Comparison of ENCODE assay signal across 5 cellular contexts in genomic region chr2:85323988-85324367, GRCh38. TPM values are rescaled to one million over a fixed set of nuclear protein-coding genes. Genes with fewer than 3 reads are reported as not detected.
A peak's percentile ranks its signal among the peaks of the same experiment; 100 is the strongest.
DNase-seq lines count a peak whose midpoint lies in the region; ATAC-seq and TF ChIP-seq lines count a peak whose summit lies in the region.
"Not testable (repeated sequence)": the region's sequence is repeated elsewhere in the genome, so short reads cannot be mapped to it uniquely, and the experiment has no call there.

No MANE protein-coding gene starts in this region.

- peak overlapping the region; percentile 97 for H3K4me2 ChIP-seq in DND-41 (ENCODE audit: insufficient read depth, low read length)

- H3K9me3 Mint-ChIP-seq in activated CD4-positive, alpha-beta T cell treated with anti-CD3 and anti-CD28 coated beads, Interleukin-2, amount 10 ng/mL, durations not matched to agents 24 days and 14 days; activated naive CD4-positive, alpha-beta T cell treated with anti-CD3 and anti-CD28 coated beads for 36 hours; naive thymus-derived CD8-positive, alpha-beta T cell: not testable (repeated sequence)

- peak overlapping the region; percentile 6; the same call in 1 of the 2 replicates for H3K27ac ChIP-seq in DND-41 (ENCODE audit: low read length)
- H3K27ac ChIP-seq in duodenal mucosa (ENCODE audit: low read depth, low read length), result not testable (repeated sequence)

- not testable (repeated sequence) for H3K9ac ChIP-seq in DND-41 (ENCODE audit: low read depth, low read length); duodenal mucosa (ENCODE audit: low read depth in 1 of 2, low read length in 2 of 2)

- POLR2A ChIA-PET in naive thymus-derived CD8-positive, alpha-beta T cell (lab: Charles Lee), result interaction anchor here (0.5 to 5.6 kb wide), 7 partner anchors 10 to 873 kb away, joined by 3 to 77 read pairs (median 4); partner anchors contain the start of genes ELMOD3, MAT2A and RETSAT

- TF ChIP-seq CTCF in DND-41 (IDR thresholded peaks at IDR 0.05; ENCODE audit: borderline replicate concordance, extremely low read depth, low read length, poor library complexity, severe bottlenecking), result not testable (repeated sequence)

- peak overlapping the region in 1 of 2 experiments; percentile 22; a peak in 2 of 4 replicates for H3K4me3 ChIP-seq in DND-41 (ENCODE audit: low read depth in 1 of 2, low read length in 2 of 2)
- H3K4me3 ChIP-seq in duodenal mucosa (ENCODE audit: low read depth in 1 of 2, low read length in 2 of 2), result peak overlapping the region; percentile 40 to 45

- not testable (repeated sequence) for H3K27me3 ChIP-seq in DND-41 (ENCODE audit: insufficient read depth, low read length, poor library complexity); duodenal mucosa (ENCODE audit: control insufficient read depth in 1 of 2, insufficient read depth in 2 of 2, low read length in 2 of 2)

- H3K36me3 ChIP-seq in DND-41 (ENCODE audit: insufficient read depth, low read length) (peaks cover 83% of the 10 kb centered on the region), duodenal mucosa (ENCODE audit: control insufficient read depth in 1 of 2, insufficient read depth in 2 of 2, low read length in 2 of 2) (peaks cover 37 to 54% of the 10 kb centered on the region in 2 donors)

- CTCF ChIA-PET in activated naive CD4-positive, alpha-beta T cell treated with anti-CD3 and anti-CD28 coated beads for 36 hours (lab: Charles Lee), result interaction anchor here (0.7 to 1.0 kb wide), 3 partner anchors 25 to 355 kb away, joined by 3 to 4 read pairs (median 3); no protein-coding TSS in a partner anchor

- peaks cover 78% of the 10 kb centered on the region for H4K20me1 ChIP-seq in DND-41 (ENCODE audit: insufficient read depth, low read length)

- not testable (repeated sequence) for ATAC-seq in DND-41 (ENCODE audit: insufficient read depth, low read depth); naive thymus-derived CD8-positive, alpha-beta T cell

- not testable (repeated sequence) for DNase-seq in DND-41; activated CD4-positive, alpha-beta T cell treated with anti-CD3 and anti-CD28 coated beads, Interleukin-2, amount 10 ng/mL, durations not matched to agents 24 days and 14 days; activated naive CD4-positive, alpha-beta T cell treated with anti-CD3 and anti-CD28 coated beads for 36 hours; naive thymus-derived CD8-positive, alpha-beta T cell

- H3K36me3 Mint-ChIP-seq in activated CD4-positive, alpha-beta T cell treated with anti-CD3 and anti-CD28 coated beads, Interleukin-2, amount 10 ng/mL, durations not matched to agents 24 days and 14 days (ENCODE audit: low read depth), result peaks cover 84% of the 10 kb centered on the region
- peaks cover 88% of the 10 kb centered on the region for H3K36me3 Mint-ChIP-seq in activated naive CD4-positive, alpha-beta T cell treated with anti-CD3 and anti-CD28 coated beads for 36 hours (ENCODE audit: low read depth)
- peaks cover 40 to 85% (median 55%) of the 10 kb centered on the region in 3 donors for H3K36me3 Mint-ChIP-seq in naive thymus-derived CD8-positive, alpha-beta T cell

- H2AFZ ChIP-seq in DND-41 (ENCODE audit: low read depth, low read length), result not testable (repeated sequence)

- intact Hi-C loops in activated CD4-positive, alpha-beta T cell treated with anti-CD3 and anti-CD28 coated beads, Interleukin-2, amount 10 ng/mL, durations not matched to agents 24 days and 14 days (cut with micrococcal nuclease); activated naive CD4-positive, alpha-beta T cell treated with anti-CD3 and anti-CD28 coated beads for 36 hours (cut with micrococcal nuclease): not testable (repeated sequence)

- H3K4me3 Mint-ChIP-seq in activated CD4-positive, alpha-beta T cell treated with anti-CD3 and anti-CD28 coated beads, Interleukin-2, amount 10 ng/mL, durations not matched to agents 24 days and 14 days, result peak overlapping the region; percentile 95
- H3K4me3 Mint-ChIP-seq in activated naive CD4-positive, alpha-beta T cell treated with anti-CD3 and anti-CD28 coated beads for 36 hours, result peak overlapping the region; percentile 99
- peak overlapping the region; percentile 74 to 100 (median 99) for H3K4me3 Mint-ChIP-seq in naive thymus-derived CD8-positive, alpha-beta T cell

- H3K4me1 ChIP-seq in DND-41 (ENCODE audit: insufficient read depth, low read length), result peaks cover 70% of the 10 kb centered on the region
- peaks cover 31 to 47% of the 10 kb centered on the region in 2 donors for H3K4me1 ChIP-seq in duodenal mucosa (ENCODE audit: control insufficient read depth in 1 of 2, insufficient read depth in 2 of 2, low read length in 2 of 2)

- H3K9me3 ChIP-seq in DND-41 (ENCODE audit: insufficient read depth, low read length, severe bottlenecking); duodenal mucosa (ENCODE audit: control insufficient read depth in 1 of 2, low read length in 2 of 2): not testable (repeated sequence)

- not testable (repeated sequence) for H3K27me3 Mint-ChIP-seq in activated CD4-positive, alpha-beta T cell treated with anti-CD3 and anti-CD28 coated beads, Interleukin-2, amount 10 ng/mL, durations not matched to agents 24 days and 14 days; activated naive CD4-positive, alpha-beta T cell treated with anti-CD3 and anti-CD28 coated beads for 36 hours (ENCODE audit: low read depth); naive thymus-derived CD8-positive, alpha-beta T cell

- H3K27ac Mint-ChIP-seq in activated CD4-positive, alpha-beta T cell treated with anti-CD3 and anti-CD28 coated beads, Interleukin-2, amount 10 ng/mL, durations not matched to agents 24 days and 14 days, result not testable (repeated sequence)
- peak overlapping the region; percentile 86 for H3K27ac Mint-ChIP-seq in activated naive CD4-positive, alpha-beta T cell treated with anti-CD3 and anti-CD28 coated beads for 36 hours
- peak overlapping the region; percentile 19 to 100 (median 79) for H3K27ac Mint-ChIP-seq in naive thymus-derived CD8-positive, alpha-beta T cell

- H3K4me1 Mint-ChIP-seq in activated CD4-positive, alpha-beta T cell treated with anti-CD3 and anti-CD28 coated beads, Interleukin-2, amount 10 ng/mL, durations not matched to agents 24 days and 14 days, result peaks cover 59% of the 10 kb centered on the region
- peaks cover 64% of the 10 kb centered on the region for H3K4me1 Mint-ChIP-seq in activated naive CD4-positive, alpha-beta T cell treated with anti-CD3 and anti-CD28 coated beads for 36 hours (ENCODE audit: low read depth)
- peaks cover 56 to 89% (median 78%) of the 10 kb centered on the region in 4 donors for H3K4me1 Mint-ChIP-seq in naive thymus-derived CD8-positive, alpha-beta T cell

- H3K79me2 ChIP-seq in DND-41 (ENCODE audit: insufficient read depth, low read length), result peaks cover 94% of the 10 kb centered on the region

RNA-seq across cellular contexts. Expression of gene TGOLN2, which starts 3.8 kb away (rescaled TPM):
- total RNA-seq in activated CD4-positive, alpha-beta T cell treated with anti-CD3 and anti-CD28 coated beads, Interleukin-2, amount 10 ng/mL, durations not matched to agents 24 days and 14 days, result 89.6 and 94.1 TPM in 2 replicates
- total RNA-seq in activated naive CD4-positive, alpha-beta T cell treated with anti-CD3 and anti-CD28 coated beads for 36 hours, result 10 to 100 TPM; 82.5 to 85.4 TPM
- total RNA-seq in naive thymus-derived CD8-positive, alpha-beta T cell, result 100 to 1,000 TPM; 215 to 227 TPM
- 10 to 100 TPM; 55.6 to 80.0 (median 65.1) TPM for polyA plus RNA-seq in naive thymus-derived CD8-positive, alpha-beta T cell

RNA-seq across cellular contexts. Expression of gene RETSAT, which starts 30.4 kb away (rescaled TPM):
- 21.0 and 25.0 TPM in 2 replicates for total RNA-seq in activated CD4-positive, alpha-beta T cell treated with anti-CD3 and anti-CD28 coated beads, Interleukin-2, amount 10 ng/mL, durations not matched to agents 24 days and 14 days
- total RNA-seq in activated naive CD4-positive, alpha-beta T cell treated with anti-CD3 and anti-CD28 coated beads for 36 hours, result 10 to 100 TPM; 19.7 to 24.5 TPM
- 10 to 100 TPM; 21.3 to 25.6 TPM for total RNA-seq in naive thymus-derived CD8-positive, alpha-beta T cell
- polyA plus RNA-seq in naive thymus-derived CD8-positive, alpha-beta T cell, result 10 to 100 TPM in 1 of 3 donors, 1 to 10 TPM in 2; 6.6 to 15.1 (median 9.9) TPM

RNA-seq across cellular contexts. Expression of gene ELMOD3, which starts 30.6 kb away (rescaled TPM):
- 16.7 and 18.2 TPM in 2 replicates for total RNA-seq in activated CD4-positive, alpha-beta T cell treated with anti-CD3 and anti-CD28 coated beads, Interleukin-2, amount 10 ng/mL, durations not matched to agents 24 days and 14 days
- total RNA-seq in activated naive CD4-positive, alpha-beta T cell treated with anti-CD3 and anti-CD28 coated beads for 36 hours, result 10 to 100 TPM; 14.8 to 15.4 TPM
- 10 to 100 TPM; 27.7 to 29.3 TPM for total RNA-seq in naive thymus-derived CD8-positive, alpha-beta T cell
- polyA plus RNA-seq in naive thymus-derived CD8-positive, alpha-beta T cell, result 10 to 100 TPM in 2 of 3 donors, 1 to 10 TPM in 1; 6.3 to 14.5 (median 11.8) TPM
